In genomic region chr3:78809941-78810340, GRCh38 we compare ENCODE assay signal across 23 cellular contexts.
"Had no signal": no experiment of that assay in that cellular context is flagged by ENCODE, and none has a peak within 500 bp of the region (broad histone marks: within the 10 kb centered on the region; RNA-seq: fewer than 3 reads in every experiment).

No MANE protein-coding gene starts in this region.

- H3K27me3 ChIP-seq: neutrophil, pancreas, right lobe of liver, stomach, testis, upper lobe of left lung had no signal

- H3K9me3 ChIP-seq: neutrophil, pancreas, right lobe of liver, stomach, testis, upper lobe of left lung had no signal

- DNase-seq: activated CD4-positive, alpha-beta memory T cell treated with anti-CD3 and anti-CD28 coated beads for 36 hours; activated CD4-positive, alpha-beta T cell treated with anti-CD3 and anti-CD28 coated beads for 36 hours; activated naive CD4-positive, alpha-beta T cell; activated naive CD8-positive, alpha-beta T cell treated with anti-CD3 and anti-CD28 coated beads for 36 hours; activated T-cell treated with anti-CD3 and anti-CD28 coated beads for 4 hours; amniotic stem cell; dermis blood vessel endothelial cell; hippocampal formation; left colon; natural killer cell; pancreas; right lobe of liver; small intestine; stimulated activated CD4-positive, alpha-beta T cell treated with anti-CD3 and anti-CD28 coated beads, Interleukin-15, amount 100 ng/mL, for 24 hours; stimulated activated CD4-positive, alpha-beta T cell treated with anti-CD3 and anti-CD28 coated beads, Interleukin-4, amount 100 ng/mL, for 1 hour; stomach; testis; upper lobe of left lung had no signal

- H3K9me3 Mint-ChIP-seq: activated naive CD8-positive, alpha-beta T cell treated with anti-CD3 and anti-CD28 coated beads for 36 hours had no signal

- H3K4me3 Mint-ChIP-seq: activated CD4-positive, alpha-beta memory T cell treated with anti-CD3 and anti-CD28 coated beads for 36 hours; activated CD4-positive, alpha-beta T cell treated with anti-CD3 and anti-CD28 coated beads for 36 hours; activated naive CD8-positive, alpha-beta T cell treated with anti-CD3 and anti-CD28 coated beads for 36 hours; activated T-helper 1 cell treated with anti-CD3 and anti-CD28 coated beads, Interleukin-12 subunit alpha, Interleukin-12 subunit beta, Interleukin-2, Interleukin-4 antibody, amounts not matched to agents 30 ng/mL and 10 ng/mL and 1 ng/mL, durations not matched to agents 14 hours and 24 hours and 36 hours; natural killer cell; WTC11 had no signal

- ATAC-seq: activated CD4-positive, alpha-beta T cell treated with anti-CD3 and anti-CD28 coated beads for 36 hours; left colon; natural killer cell; pancreas; right lobe of liver; WTC11 had no signal

- H3K36me3 Mint-ChIP-seq: activated CD4-positive, alpha-beta memory T cell treated with anti-CD3 and anti-CD28 coated beads for 36 hours; natural killer cell; WTC11 had no signal

- H3K4me3 ChIP-seq: lung, pancreas, right lobe of liver, stomach, testis, upper lobe of left lung had no signal

- H3K27me3 Mint-ChIP-seq: activated CD4-positive, alpha-beta memory T cell treated with anti-CD3 and anti-CD28 coated beads for 36 hours; activated CD4-positive, alpha-beta T cell treated with anti-CD3 and anti-CD28 coated beads for 36 hours; activated naive CD8-positive, alpha-beta T cell treated with anti-CD3 and anti-CD28 coated beads for 36 hours had no signal

- H3K27ac Mint-ChIP-seq: activated CD4-positive, alpha-beta memory T cell treated with anti-CD3 and anti-CD28 coated beads for 36 hours; activated CD4-positive, alpha-beta T cell treated with anti-CD3 and anti-CD28 coated beads for 36 hours; activated naive CD8-positive, alpha-beta T cell treated with anti-CD3 and anti-CD28 coated beads for 36 hours; activated T-helper 1 cell treated with anti-CD3 and anti-CD28 coated beads, Interleukin-12 subunit alpha, Interleukin-12 subunit beta, Interleukin-2, Interleukin-4 antibody, amounts not matched to agents 30 ng/mL and 10 ng/mL and 1 ng/mL, durations not matched to agents 14 hours and 24 hours and 36 hours; natural killer cell; WTC11 had no signal

- H3K4me1 Mint-ChIP-seq: activated CD4-positive, alpha-beta T cell treated with anti-CD3 and anti-CD28 coated beads for 36 hours; activated naive CD8-positive, alpha-beta T cell treated with anti-CD3 and anti-CD28 coated beads for 36 hours; natural killer cell had no signal

- H3K4me1 ChIP-seq: right lobe of liver, upper lobe of left lung had no signal

- H3K36me3 ChIP-seq: neutrophil, pancreas, right lobe of liver, stomach, upper lobe of left lung had no signal

- H3K27ac ChIP-seq: epithelial cell of prostate, neutrophil, pancreas, right lobe of liver, stomach, testis, upper lobe of left lung had no signal
